In genomic region chr17:1031711-1032110, GRCh38 we compare ENCODE assay signal across 12 cellular contexts. TPM values are rescaled to one million over a fixed set of nuclear protein-coding genes. Genes with fewer than 3 reads are reported as not detected.
DNase-seq lines count a peak whose midpoint lies in the region; TF ChIP-seq lines count a peak whose summit lies in the region.
"Had no signal": no experiment of that assay in that cellular context is flagged by ENCODE, and none has a peak within 500 bp of the region (broad histone marks: within the 10 kb centered on the region; RNA-seq: fewer than 3 reads in every experiment).

No MANE protein-coding gene starts in this region.

- H3K27me3 ChIP-seq in AG04450 (ENCODE audit: control insufficient read depth, insufficient read depth, low read length), result no peaks in the 10 kb centered on the region
- no peaks in the 10 kb centered on the region for H3K27me3 ChIP-seq in left ventricle myocardium inferior (ENCODE audit: low read depth)
- H3K27me3 ChIP-seq in osteoblast (ENCODE audit: insufficient read depth, low read length), result no peaks in the 10 kb centered on the region

- DNase-seq in AG04450 (ENCODE audit: low read depth, low spot score) (no peak), astrocyte of the hippocampus (ENCODE audit: low read depth, low spot score) (peak; percentile 76), left ventricle myocardium inferior (peak; percentile 83), osteoblast (ENCODE audit: insufficient read length, low spot score, missing footprints) (peak; percentile 81), GM10266 (ENCODE audit: extremely low spot score) (no peak), SKM-1 (lab: John Stamatoyannopoulos, UW; ENCODE audit: unreplicated experiment) (no peak), pons (ENCODE audit: low spot score) (no peak), NCI-H1694 treated with DMSO at 0.1 percent for 48 hours (lab: John Stamatoyannopoulos, UW) (no peak)
- DNase-seq: ACHN; NCI-H774; stimulated activated CD4-positive, alpha-beta T cell treated with anti-CD3 and anti-CD28 coated beads, Interleukin-1b, Interleukin-23, amount 100 ng/mL, for 48 hours; T-helper 1 cell had no signal

- H3K36me3 ChIP-seq in left ventricle myocardium inferior (peaks cover 6% of the 10 kb centered on the region), osteoblast (ENCODE audit: insufficient read depth, low read length) (no peaks in the 10 kb centered on the region)

- H4K20me1 ChIP-seq in osteoblast (ENCODE audit: insufficient read depth, low read length), result peaks cover 33% of the 10 kb centered on the region

- H3K4me2 ChIP-seq in osteoblast (ENCODE audit: insufficient read depth, low read length), result no peak overlapping the region

- CTCF ChIA-PET in AG04450 (lab: Charles Lee), result interaction anchor here (1.5 kb wide), 1 partner anchor 25 kb away, joined by 5 read pairs; no protein-coding TSS in a partner anchor

- no peak overlapping the region for H3K27ac ChIP-seq in AG04450 (ENCODE audit: low read depth, low read length)
- H3K27ac ChIP-seq in left ventricle myocardium inferior (replicated peaks), result peak overlapping the region; percentile 83
- H3K27ac ChIP-seq in osteoblast (ENCODE audit: low read depth, low read length), result no peak overlapping the region

- POLR2A ChIA-PET in AG04450 (lab: Yijun Ruan, JAX), result no interaction called here

- H3K9me3 ChIP-seq in AG04450 (ENCODE audit: control insufficient read depth, insufficient read depth, low read length) (peaks cover 4% of the 10 kb centered on the region; the same call in 1 of the 2 replicates), left ventricle myocardium inferior (replicated peaks) (no peaks in the 10 kb centered on the region), osteoblast (ENCODE audit: low read depth, low read length) (no peaks in the 10 kb centered on the region)

- intact Hi-C loops in left ventricle myocardium inferior (cut with micrococcal nuclease), result no loop called here

- H2AFZ ChIP-seq in osteoblast (ENCODE audit: low read length), result no peak overlapping the region

- TF ChIP-seq CTCF in AG04450 (IDR thresholded peaks at IDR 0.05; ENCODE audit: low read depth, low read length), result no peak
- TF ChIP-seq CTCF in left ventricle myocardium inferior (IDR thresholded peaks at IDR 0.05; ENCODE audit: borderline replicate concordance), result no peak
- no peak for TF ChIP-seq CTCF in osteoblast (IDR thresholded peaks at IDR 0.05; ENCODE audit: extremely low read depth, low read depth, low read length)
- TF ChIP-seq CTCF in GM10266 (IDR thresholded peaks at IDR 0.05; ENCODE audit: control insufficient read depth, insufficient read depth, low read depth, missing control alignments), result no peak

- H3K4me3 ChIP-seq in AG04450 (ENCODE audit: low read depth, low read length) (peak overlapping the region; percentile 41; the same call in 1 of the 2 replicates), left ventricle myocardium inferior (peak overlapping the region; percentile 68), osteoblast (ENCODE audit: insufficient read depth, low read length) (no peak overlapping the region)

- H3K4me1 ChIP-seq in left ventricle myocardium inferior, result peaks cover 84% of the 10 kb centered on the region
- peaks cover 10% of the 10 kb centered on the region for H3K4me1 ChIP-seq in osteoblast (ENCODE audit: insufficient read depth, low read length)

- H3K79me2 ChIP-seq in osteoblast (ENCODE audit: insufficient read depth, low read length), result peaks cover 11% of the 10 kb centered on the region

RNA-seq across cellular contexts. Expression of gene TIMM22, which starts 34.8 kb away (rescaled TPM):
- 17.7 and 18.1 TPM in 2 replicates for polyA plus RNA-seq in AG04450 (2011; rRNA removed)
- 13.9 and 15.9 TPM in 2 replicates for polyA minus RNA-seq in AG04450 (2011; rRNA and poly(A)+ RNA removed)
- total RNA-seq in left ventricle myocardium inferior, result 17.6 TPM
- total RNA-seq in osteoblast, result 10.5 and 10.6 TPM in 2 replicates

RNA-seq across cellular contexts. Expression of gene NXN, which starts 52.1 kb away (rescaled TPM):
- polyA plus RNA-seq in AG04450 (2011; rRNA removed), result 118 and 135 TPM in 2 replicates
- 197 and 233 TPM in 2 replicates for polyA minus RNA-seq in AG04450 (2011; rRNA and poly(A)+ RNA removed)
- total RNA-seq in left ventricle myocardium inferior (13.8 TPM), osteoblast (60.7 and 68.8 TPM in 2 replicates)

Comparison
In these comparisons a context has a peak if more than half of its experiments do, and no peak if none do; other contexts are left out.
1. DNase-seq: peak in astrocyte of the hippocampus (single experiment), left ventricle myocardium inferior (single experiment) and osteoblast (single experiment); none in AG04450 (single experiment), GM10266 (single experiment), SKM-1 (single experiment), pons (single experiment) and NCI-H1694 treated with DMSO at 0.1 percent for 48 hours (single experiment).